ENCODE assay signal across 8 cellular contexts in genomic region chr22:41917906-41918791, GRCh38. TPM values are rescaled to one million over a fixed set of nuclear protein-coding genes. Genes with fewer than 3 reads are reported as not detected.
DNase-seq lines count a peak whose midpoint lies in the region; ATAC-seq and TF ChIP-seq lines count a peak whose summit lies in the region.

No MANE protein-coding gene starts in this region.

- peak; percentile 54 for ATAC-seq in SK-N-SH treated with all-trans-retinoic acid at 6 μM for 48 hours
- no peak for ATAC-seq in HG02885 (IDR thresholded peaks at IDR 0.05; ENCODE audit: poor library complexity, unreplicated experiment)
- no peak for ATAC-seq in HG03565 (IDR thresholded peaks at IDR 0.05; ENCODE audit: unreplicated experiment)
- no peak for ATAC-seq in GM18517 (IDR thresholded peaks at IDR 0.05; ENCODE audit: unreplicated experiment)

- peak; percentile 77 for DNase-seq in COLO668 (lab: John Stamatoyannopoulos, UW; ENCODE audit: unreplicated experiment)
- peak; percentile 44 for DNase-seq in H4 (ENCODE audit: low spot score)
- DNase-seq in hepatic stellate cell (ENCODE audit: low spot score), result peak; percentile 75
- no peak for DNase-seq in iPS-NIHi7 (ENCODE audit: extremely low spot score)

TF ChIP-seq in SK-N-SH treated with all-trans-retinoic acid at 6 μM for 48 hours, 23 proteins besides CTCF, POLR2A, EP300 and RAD21:
- TF ChIP-seq, protein P1, sequence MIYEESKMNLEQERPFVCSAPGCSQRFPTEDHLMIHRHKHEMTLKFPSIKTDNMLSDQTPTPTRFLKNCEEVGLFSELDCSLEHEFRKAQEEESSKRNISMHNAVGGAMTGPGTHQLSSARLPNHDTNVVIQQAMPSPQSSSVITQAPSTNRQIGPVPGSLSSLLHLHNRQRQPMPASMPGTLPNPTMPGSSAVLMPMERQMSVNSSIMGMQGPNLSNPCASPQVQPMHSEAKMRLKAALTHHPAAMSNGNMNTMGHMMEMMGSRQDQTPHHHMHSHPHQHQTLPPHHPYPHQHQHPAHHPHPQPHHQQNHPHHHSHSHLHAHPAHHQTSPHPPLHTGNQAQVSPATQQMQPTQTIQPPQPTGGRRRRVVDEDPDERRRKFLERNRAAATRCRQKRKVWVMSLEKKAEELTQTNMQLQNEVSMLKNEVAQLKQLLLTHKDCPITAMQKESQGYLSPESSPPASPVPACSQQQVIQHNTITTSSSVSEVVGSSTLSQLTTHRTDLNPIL (CRISPR knock-in tag; IDR thresholded peaks at IDR 0.05; ENCODE audit: low read depth), result no peak
- no peak for TF ChIP-seq TCF4 (CRISPR knock-in tag; IDR thresholded peaks at IDR 0.05; ENCODE audit: borderline replicate concordance)
- TF ChIP-seq ZFP3 (CRISPR knock-in tag; IDR thresholded peaks at IDR 0.05), result no peak
- TF ChIP-seq CSRNP3 (CRISPR knock-in tag; IDR thresholded peaks at IDR 0.05), result no peak
- no peak for TF ChIP-seq ZNF8 (CRISPR knock-in tag; IDR thresholded peaks at IDR 0.05)
- TF ChIP-seq BACH2 (CRISPR knock-in tag; IDR thresholded peaks at IDR 0.05; ENCODE audit: borderline replicate concordance), result no peak
- no peak for TF ChIP-seq OSR1 (CRISPR knock-in tag; IDR thresholded peaks at IDR 0.05)
- no peak for TF ChIP-seq ZNF70 (CRISPR knock-in tag; IDR thresholded peaks at IDR 0.05)
- no peak for TF ChIP-seq RARB (CRISPR knock-in tag; IDR thresholded peaks at IDR 0.05)
- TF ChIP-seq, protein P2, sequence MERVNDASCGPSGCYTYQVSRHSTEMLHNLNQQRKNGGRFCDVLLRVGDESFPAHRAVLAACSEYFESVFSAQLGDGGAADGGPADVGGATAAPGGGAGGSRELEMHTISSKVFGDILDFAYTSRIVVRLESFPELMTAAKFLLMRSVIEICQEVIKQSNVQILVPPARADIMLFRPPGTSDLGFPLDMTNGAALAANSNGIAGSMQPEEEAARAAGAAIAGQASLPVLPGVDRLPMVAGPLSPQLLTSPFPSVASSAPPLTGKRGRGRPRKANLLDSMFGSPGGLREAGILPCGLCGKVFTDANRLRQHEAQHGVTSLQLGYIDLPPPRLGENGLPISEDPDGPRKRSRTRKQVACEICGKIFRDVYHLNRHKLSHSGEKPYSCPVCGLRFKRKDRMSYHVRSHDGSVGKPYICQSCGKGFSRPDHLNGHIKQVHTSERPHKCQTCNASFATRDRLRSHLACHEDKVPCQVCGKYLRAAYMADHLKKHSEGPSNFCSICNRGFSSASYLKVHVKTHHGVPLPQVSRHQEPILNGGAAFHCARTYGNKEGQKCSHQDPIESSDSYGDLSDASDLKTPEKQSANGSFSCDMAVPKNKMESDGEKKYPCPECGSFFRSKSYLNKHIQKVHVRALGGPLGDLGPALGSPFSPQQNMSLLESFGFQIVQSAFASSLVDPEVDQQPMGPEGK (CRISPR knock-in tag; IDR thresholded peaks at IDR 0.05; ENCODE audit: borderline replicate concordance), result no peak
- TF ChIP-seq ZFP30 (CRISPR knock-in tag; IDR thresholded peaks at IDR 0.05), result no peak
- no peak for TF ChIP-seq ISL1 (CRISPR knock-in tag; IDR thresholded peaks at IDR 0.05)
- TF ChIP-seq PPARA (CRISPR knock-in tag; IDR thresholded peaks at IDR 0.05; ENCODE audit: borderline replicate concordance), result no peak

RNA-seq across cellular contexts. Expression of gene SHISA8, which starts 3.3 kb away (rescaled TPM):
- not detected in 2 replicates for total RNA-seq in H4 (2014; rRNA removed; shearing (Covaris generic))

RNA-seq across cellular contexts. Expression of gene TNFRSF13C, which starts 8.5 kb away (rescaled TPM):
- 0.10 TPM in 1 of 2 replicates, not detected in the other for total RNA-seq in H4 (2014; rRNA removed; shearing (Covaris generic))

RNA-seq across cellular contexts. Expression of gene CENPM, which starts 28.8 kb away (rescaled TPM):
- 52.7 and 62.4 TPM in 2 replicates for total RNA-seq in H4 (2014; rRNA removed; shearing (Covaris generic))

RNA-seq across cellular contexts. Expression of gene SEPTIN3, which starts 51.1 kb away (rescaled TPM):
- 4.2 and 4.5 TPM in 2 replicates for total RNA-seq in H4 (2014; rRNA removed; shearing (Covaris generic))
